In the genomic region with DNA sequence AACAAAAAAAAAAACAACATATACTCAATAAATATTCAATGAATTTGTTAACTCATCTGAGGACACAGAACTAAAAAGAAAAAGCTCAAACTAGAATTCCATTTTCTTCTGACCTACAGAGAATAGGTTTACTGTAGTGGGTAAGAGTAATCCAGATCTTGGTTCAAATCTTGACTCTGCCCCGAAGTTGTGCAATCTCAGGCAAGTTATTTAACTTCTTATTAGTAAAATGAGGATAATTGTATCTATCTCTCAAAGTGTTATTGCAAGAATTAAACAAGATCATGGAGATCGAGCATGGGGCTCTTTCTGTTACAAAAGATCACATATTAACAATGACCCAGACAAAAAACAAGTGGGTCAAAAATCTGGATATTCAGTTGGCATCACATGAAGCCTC, we compare ENCODE assay signal across 33 cellular contexts. TPM values are rescaled to one million over a fixed set of nuclear protein-coding genes. Genes with fewer than 3 reads are reported as not detected.
DNase-seq lines count a peak whose midpoint lies in the region; ATAC-seq, FAIRE-seq and TF ChIP-seq lines count a peak whose summit lies in the region.
"Had no signal": no experiment of that assay in that cellular context is flagged by ENCODE, and none has a peak within 500 bp of the region (broad histone marks: within the 10 kb centered on the region; RNA-seq: fewer than 3 reads in every experiment).

No MANE protein-coding gene starts in this region.

- POLR2A ChIA-PET in IMR-90 (lab: Charles Lee; ENCODE audit: unreplicated experiment) (no interaction called here), K562 (lab: Yijun Ruan, JAX) (no interaction called here), WTC11 (lab: Charles Lee) (no interaction called here)

- H2AK9ac ChIP-seq in IMR-90 (replicated peaks; ENCODE audit: low read depth, low read length, poor library complexity) = no peak overlapping the region

- no peak overlapping the region for H4K91ac ChIP-seq in IMR-90 (ENCODE audit: insufficient read depth, low read depth, low read length)

- BruUV-seq in IMR-90 (replicated peaks; lab: Mats Ljungman, UMichigan) (no TSS peak), K562 (replicated peaks; lab: Mats Ljungman, UMichigan) (no TSS peak)

- no peak overlapping the region for H3K14ac ChIP-seq in IMR-90 (replicated peaks; ENCODE audit: low read depth, low read length)

- intact Hi-C loops in IMR-90 (cut with micrococcal nuclease) (no loop called here), K562 (cut with micrococcal nuclease) (no loop called here)

- H3K27me3 Mint-ChIP-seq in WTC11 (ENCODE audit: low read depth) = peaks cover 3% of the 10 kb centered on the region
- H3K27me3 Mint-ChIP-seq: B cell; CD4-positive, alpha-beta memory T cell; CD4-positive, alpha-beta T cell; CD4-positive, CD25-positive, alpha-beta regulatory T cell had no signal

- H2BK20ac ChIP-seq in IMR-90 (ENCODE audit: low read depth, low read length) = no peak overlapping the region

- H3K27ac ChIP-seq in IMR-90 (ENCODE audit: insufficient read depth, low read length) (no peak overlapping the region), K562 (ENCODE audit: extremely low read depth, low read depth, low read length) (no peak overlapping the region)
- H3K27ac ChIP-seq: 22Rv1; A549; BLaER1; BLaER1 treated with 17β-estradiol and CSF1 and Interleukin-3, amounts not matched to agents 10 nM and 100 nM; C4-2B had no signal

- H4K20me1 ChIP-seq in IMR-90 (ENCODE audit: insufficient read depth, low read length) (no peaks in the 10 kb centered on the region), K562 (replicated peaks; ENCODE audit: control insufficient read depth, insufficient read depth, low read length) (no peaks in the 10 kb centered on the region)
- H4K20me1 ChIP-seq: BLaER1; BLaER1 treated with 17β-estradiol and CSF1 and Interleukin-3, amounts not matched to agents 10 nM and 100 nM had no signal

- FAIRE-seq in K562 (lab: Jason Lieb, UNC) = no peak
- FAIRE-seq: A204.1, A549, D721Med had no signal

- no peak overlapping the region for H3K4me3 Mint-ChIP-seq in WTC11
- H3K4me3 Mint-ChIP-seq: B cell; CD14-positive monocyte; CD4-positive, alpha-beta memory T cell; CD4-positive, alpha-beta T cell; CD4-positive, CD25-positive, alpha-beta regulatory T cell; CD8-positive, alpha-beta memory T cell; CD8-positive, alpha-beta T cell had no signal

- H3K4me1 ChIP-seq in IMR-90 (ENCODE audit: control insufficient read depth, insufficient read depth, low read length) (no peaks in the 10 kb centered on the region), K562 (replicated peaks in 1 of 2; ENCODE audit: control insufficient read depth in 2 of 2, insufficient read depth in 2 of 2, low read length in 2 of 2) (no peaks in the 10 kb centered on the region)
- H3K4me1 ChIP-seq: A549; BE2C; BLaER1; BLaER1 treated with 17β-estradiol and CSF1 and Interleukin-3, amounts not matched to agents 10 nM and 100 nM had no signal

- in situ Hi-C loops in IMR-90 (cut with MboI; ENCODE audit: low sequenced_read_pairs) (no loop called here), K562 (cut with MboI) (no loop called here)

- TF ChIP-seq CTCF in IMR-90 (conservative IDR thresholded peaks at IDR 0.05; ENCODE audit: low read depth, low read length) (no peak), K562 (IDR thresholded peaks at IDR 0.05 in 2 of 3, conservative IDR thresholded peaks at IDR 0.05 in 1 of 3; ENCODE audit: insufficient read depth in 2 of 3, low read depth in 1 of 3, low read length in 3 of 3) (no peak), WTC11 (IDR thresholded peaks at IDR 0.05) (no peak)

- no peak overlapping the region for H4K5ac ChIP-seq in IMR-90 (ENCODE audit: low read depth, low read length)

- no CpG with 5 or more reads among the region's 2 CpGs for WGBS in IMR-90 (ENCODE audit: extremely low coverage in 2 of 2, insufficient read length in 1 of 2), 2 experiments
- WGBS in K562 (ENCODE audit: insufficient coverage, low coverage, missing lambda C conversion rate) = 3% methylated on average over 2 of the region's 2 CpGs

- ATAC-seq in IMR-90 (ENCODE audit: low read depth) = no peak
- no peak for ATAC-seq in K562
- no peak for ATAC-seq in GM21381 (IDR thresholded peaks at IDR 0.05; ENCODE audit: unreplicated experiment)
- no peak for ATAC-seq in WTC11
- ATAC-seq: A549; CD8-positive, alpha-beta T cell had no signal

- H2AK5ac ChIP-seq in IMR-90 (ENCODE audit: low read depth, low read length) = no peak overlapping the region

- H3K4me2 ChIP-seq in IMR-90 (ENCODE audit: low read depth, low read length) (no peak overlapping the region), K562 (ENCODE audit: insufficient read depth, low read length) (no peak overlapping the region)
- H3K4me2 ChIP-seq: A549; BLaER1; BLaER1 treated with 17β-estradiol and CSF1 and Interleukin-3, amounts not matched to agents 10 nM and 100 nM had no signal

- no peaks in the 10 kb centered on the region for H3K36me3 Mint-ChIP-seq in WTC11
- H3K36me3 Mint-ChIP-seq: CD14-positive monocyte; CD4-positive, alpha-beta memory T cell; CD4-positive, CD25-positive, alpha-beta regulatory T cell; CD8-positive, alpha-beta memory T cell; CD8-positive, alpha-beta T cell had no signal

- H3K79me1 ChIP-seq in IMR-90 (ENCODE audit: low read depth in 1 of 2, low read length in 2 of 2) = no peaks in the 10 kb centered on the region

- H2AFZ ChIP-seq in IMR-90 (replicated peaks; ENCODE audit: low read length, poor library complexity) (no peak overlapping the region), K562 (ENCODE audit: low read depth, low read length) (no peak overlapping the region)

- H3K9me3 ChIP-seq in IMR-90 (ENCODE audit: control insufficient read depth, insufficient read depth, low read length) (no peaks in the 10 kb centered on the region), K562 (replicated peaks; ENCODE audit: control insufficient read depth, insufficient read depth, low read depth, low read length) (no peaks in the 10 kb centered on the region)
- H3K9me3 ChIP-seq: A549, BE2C, Caco-2 had no signal

- H3K9me1 ChIP-seq in IMR-90 (ENCODE audit: insufficient read depth, low read length) (no peaks in the 10 kb centered on the region), K562 (ENCODE audit: control insufficient read depth, insufficient read depth, low read length) (no peaks in the 10 kb centered on the region)

- no peaks in the 10 kb centered on the region for H3K27me3 ChIP-seq in IMR-90 (ENCODE audit: control insufficient read depth, insufficient read depth, low read length)
- H3K27me3 ChIP-seq in K562 (ENCODE audit: control insufficient read depth in 2 of 2, insufficient read depth in 2 of 2, low read length in 2 of 2) = 0 out of 5 replicates have a peak, but pooled peaks cover 0 to 3% of the 10 kb centered on the region in 2 experiments
- H3K27me3 ChIP-seq: BE2C; BLaER1; BLaER1 treated with 17β-estradiol and CSF1 and Interleukin-3, amounts not matched to agents 10 nM and 100 nM had no signal

- TF ChIP-seq POLR2A in IMR-90 (IDR thresholded peaks at IDR 0.05; ENCODE audit: low read depth, low read length) (no peak), K562 (conservative IDR thresholded peaks at IDR 0.05) (no peak)

- H4K8ac ChIP-seq in IMR-90 (ENCODE audit: low read depth in 2 of 2, low read length in 2 of 2) = no peak overlapping the region

- peaks cover 11% of the 10 kb centered on the region for H3K9me3 Mint-ChIP-seq in WTC11
- H3K9me3 Mint-ChIP-seq: CD8-positive, alpha-beta T cell had no signal

- CTCF ChIA-PET in IMR-90 (lab: Yijun Ruan, JAX) = interaction anchor here (0.7 kb wide), 1 partner anchor 14 kb away, joined by 4 read pairs; no protein-coding TSS in a partner anchor
- CTCF ChIA-PET in K562 (lab: Yijun Ruan, JAX; ENCODE audit: low intra/inter-chr PET ratio) = no interaction called here
- CTCF ChIA-PET in WTC11 (lab: Charles Lee) = no interaction called here

- H2BK120ac ChIP-seq in IMR-90 (ENCODE audit: low read depth, low read length) = no peak overlapping the region

- H3K79me2 ChIP-seq in K562 (ENCODE audit: control insufficient read depth, insufficient read depth, low read length) = no peaks in the 10 kb centered on the region

- H3K23ac ChIP-seq in IMR-90 (ENCODE audit: low read depth, low read length) = no peak overlapping the region

- H3K27ac Mint-ChIP-seq in WTC11 = no peak overlapping the region
- H3K27ac Mint-ChIP-seq: B cell; CD14-positive monocyte; CD4-positive, alpha-beta memory T cell; CD4-positive, alpha-beta T cell; CD4-positive, CD25-positive, alpha-beta regulatory T cell; CD8-positive, alpha-beta memory T cell; CD8-positive, alpha-beta T cell had no signal

- dilution Hi-C loops in IMR-90 (cut with HindIII; ENCODE audit: low sequenced_read_pairs, unreplicated experiment) = no loop called here

- no peak overlapping the region for H3K4ac ChIP-seq in IMR-90 (ENCODE audit: low read depth, low read length)

- H3K4me3 ChIP-seq in IMR-90 (ENCODE audit: insufficient read depth, low read depth, low read length) (no peak overlapping the region), K562 (no peak overlapping the region)
- H3K4me3 ChIP-seq: A549; BLaER1; BLaER1 treated with 17β-estradiol and CSF1 and Interleukin-3, amounts not matched to agents 10 nM and 100 nM had no signal

- no peaks in the 10 kb centered on the region for H3K4me1 Mint-ChIP-seq in WTC11
- H3K4me1 Mint-ChIP-seq: B cell; CD14-positive monocyte; CD4-positive, CD25-positive, alpha-beta regulatory T cell; CD8-positive, alpha-beta memory T cell had no signal

- no peak for TF ChIP-seq EP300 in K562 (IDR thresholded peaks at IDR 0.05; ENCODE audit: low read length)

- H3K9ac ChIP-seq in IMR-90 (ENCODE audit: low read depth, low read length) (no peak overlapping the region), K562 (ENCODE audit: insufficient read depth in 1 of 2, low read depth in 2 of 2, low read length in 2 of 2) (no peak overlapping the region)
- H3K9ac ChIP-seq: BLaER1; BLaER1 treated with 17β-estradiol and CSF1 and Interleukin-3, amounts not matched to agents 10 nM and 100 nM had no signal

- no peak overlapping the region for H3K18ac ChIP-seq in IMR-90 (ENCODE audit: low read depth, low read length)

- DNase-seq in IMR-90 = no peak
- DNase-seq in K562 (ENCODE audit: extremely low read depth in 1 of 4, low spot score in 3 of 4) = no peak
- no peak for DNase-seq in WTC11 (ENCODE audit: low spot score)
- DNase-seq: 8988T; ACHN; AML-193; BE2C; C1 segment of cervical spinal cord; Caco-2; Calu3; CD4-positive, alpha-beta memory T cell; CD4-positive, alpha-beta T cell; CD4-positive, CD25-positive, alpha-beta regulatory T cell; CD8-positive, alpha-beta memory T cell; CD8-positive, alpha-beta T cell; COR-L47; DMS 273 treated with DMSO at 0.1 percent for 48 hours; DMS153; DMS53; DMS79; DMS79 treated with DMSO at 0.1 percent for 48 hours; DND-41; EL had no signal

- TF ChIP-seq RAD21 in IMR-90 (IDR thresholded peaks at IDR 0.05; ENCODE audit: low read length) (no peak), K562 (CRISPR knock-in tag; conservative IDR thresholded peaks at IDR 0.05 in 1 of 2, IDR thresholded peaks at IDR 0.05 in 1 of 2) (no peak)

- no peak overlapping the region for H3K56ac ChIP-seq in IMR-90 (ENCODE audit: extremely low read depth, insufficient read depth, low read length)

- no peak overlapping the region for H2BK5ac ChIP-seq in IMR-90 (ENCODE audit: low read depth, low read length, poor library complexity, severe bottlenecking)

- H3K36me3 ChIP-seq in IMR-90 (ENCODE audit: control insufficient read depth, insufficient read depth, low read length) (no peaks in the 10 kb centered on the region), K562 (ENCODE audit: control insufficient read depth, insufficient read depth, low read length) (no peaks in the 10 kb centered on the region)
- H3K36me3 ChIP-seq: BE2C; BLaER1; BLaER1 treated with 17β-estradiol and CSF1 and Interleukin-3, amounts not matched to agents 10 nM and 100 nM had no signal

- no peak overlapping the region for H2BK15ac ChIP-seq in IMR-90 (ENCODE audit: low read depth, low read length)

RNA-seq across cellular contexts. Expression of a gene that starts 41.1 kb away (rescaled TPM):
- total RNA-seq in IMR-90 (2012; rRNA removed) (56.1 and 76.9 TPM in 2 replicates), K562 (2014; rRNA removed) (0.68 and 1.4 TPM in 2 replicates), K562 (2014; rRNA removed; fragmentation: Illumina TruSeq; extraction: Trizol) (0.80 and 0.83 TPM in 2 replicates), K562 (2015; rRNA removed; fragmentation: Illumina TruSeq; extraction: Trizol) (1.1 and 1.4 TPM in 2 replicates), K562 (2021) (1.2 and 1.5 TPM in 2 replicates), WTC11 (2021) (1.6 to 3.6 TPM (median 1.7 TPM) in 3 replicates)
- polyA plus RNA-seq in IMR-90 (2012; rRNA removed) (42.8 and 50.0 TPM in 2 replicates), K562 (2011; rRNA removed) (0.38 and 0.57 TPM in 2 replicates), K562 (2014; fragmentation: Illumina TruSeq; extraction: Trizol) (0.57 and 1.1 TPM in 2 replicates), K562 (2014; fragmentation: Nextera tagmentation; extraction: Ambion mirVana) (under 1 TPM; 0.14 to 0.22 TPM), K562 (2014; rRNA removed) (1.0 and 1.3 TPM in 2 replicates)
- polyA plus RNA-seq in IMR-90 (2012; cell fraction: cytosol; rRNA removed) = 15.7 and 51.4 TPM in 2 replicates
- 15.6 and 29.9 TPM in 2 replicates for polyA plus RNA-seq in IMR-90 (2012; cell fraction: nucleus; rRNA removed; ENCODE audit: low replicate concordance)
- total RNA-seq in K562 (2011; cell fraction: chromatin; rRNA removed; ENCODE audit: low replicate concordance) = 1.3 and 1.4 TPM in 2 replicates
- 0.50 and 0.79 TPM in 2 replicates for total RNA-seq in K562 (2011; cell fraction: nucleolus; rRNA removed)
- 0.53 and 0.73 TPM in 2 replicates for total RNA-seq in K562 (2011; cell fraction: nucleoplasm; rRNA removed)
- 0.24 and 0.42 TPM in 2 replicates for polyA plus RNA-seq in K562 (2011; cell fraction: cytosol; rRNA removed)
- polyA plus RNA-seq in K562 (2011; cell fraction: nucleus; rRNA removed) = 1.7 and 2.2 TPM in 2 replicates
- polyA plus RNA-seq in K562 (2012) = 0.71 and 0.78 TPM in 2 replicates
- polyA minus RNA-seq in K562 (2011; rRNA and poly(A)+ RNA removed) = 0.28 and 0.48 TPM in 2 replicates
- polyA minus RNA-seq in K562 (2011; cell fraction: cytosol; rRNA and poly(A)+ RNA removed) = 0.48 and 0.64 TPM in 2 replicates
- 1.3 and 1.4 TPM in 2 replicates for polyA minus RNA-seq in K562 (2011; cell fraction: nucleus; rRNA and poly(A)+ RNA removed)
- polyA plus RNA-seq: CD4-positive, CD25-positive, alpha-beta regulatory T cell had no signal

Comparison
In these comparisons a context has a peak if more than half of its experiments do, and no peak if none do; other contexts are left out.
1. RNA of a gene that starts 41.1 kb away (total RNA-seq): 56.1 to 76.9 TPM in IMR-90; 1.6 to 3.6 TPM in WTC11 and 0.50 to 1.5 TPM in K562; every median in the first group is over 10 times any median in the second.